ENCODE assay signal across 26 cellular contexts in genomic region chr1:247491328-247491727, GRCh38. TPM values are rescaled to one million over a fixed set of nuclear protein-coding genes. Genes with fewer than 3 reads are reported as not detected.
"Had no signal": no experiment of that assay in that cellular context is flagged by ENCODE, and none has a peak within 500 bp of the region (broad histone marks: within the 10 kb centered on the region; RNA-seq: fewer than 3 reads in every experiment).

No MANE protein-coding gene starts in this region.

- H3K9me3 ChIP-seq: SK-N-SH had no signal

- FAIRE-seq: RCC 7860 had no signal

- H3K9ac ChIP-seq: SK-N-SH had no signal

- DNase-seq: KBM-7, MV-4-11, NCI-H1092, NCI-H1105 treated with DMSO at 0.1 percent for 48 hours, NCI-H1417 treated with DMSO at 0.1 percent for 48 hours, NCI-H146, NCI-H1694 treated with DMSO at 0.1 percent for 48 hours, NCI-H1930, NCI-H2081, NCI-H2107, NCI-H2171, NCI-H226, NCI-H446, NCI-H510A, NCI-H524 treated with DMSO at 0.1 percent for 48 hours, NCI-H69, NCI-H774, Right ventricle myocardium superior, RPMI8226, SK-N-SH, SW 1271 had no signal

- H3K4me2 ChIP-seq: SK-N-SH had no signal

RNA-seq across cellular contexts. Expression of gene OR2B11, which starts 33.4 kb away (rescaled TPM):
- total RNA-seq: HT-29, LHCN-M2, MCF 10A, Right ventricle myocardium superior, SK-MEL-5 had no signal
- polyA plus RNA-seq: SK-N-SH had no signal

RNA-seq across cellular contexts. Expression of gene OR2C3, which starts 44.9 kb away (rescaled TPM):
- total RNA-seq: HT-29, LHCN-M2, MCF 10A had no signal
- polyA plus RNA-seq: SK-N-SH had no signal

RNA-seq across cellular contexts. Expression of gene GCSAML, which starts 57.6 kb away (rescaled TPM):
- total RNA-seq: HT-29, LHCN-M2, MCF 10A had no signal
- polyA plus RNA-seq: SK-N-SH had no signal
